In genomic region chr2:233604826-233605225, GRCh38 we compare ENCODE assay signal across 29 cellular contexts. TPM values are rescaled to one million over a fixed set of nuclear protein-coding genes. Genes with fewer than 3 reads are reported as not detected.
"Had no signal": no experiment of that assay in that cellular context is flagged by ENCODE, and none has a peak within 500 bp of the region (broad histone marks: within the 10 kb centered on the region; RNA-seq: fewer than 3 reads in every experiment).

No MANE protein-coding gene starts in this region.

- DNase-seq: stimulated activated CD4-positive, alpha-beta T cell treated with anti-CD3 and anti-CD28 coated beads, Interleukin-2, amount 100 ng/mL, for 48 hours; stimulated activated CD4-positive, alpha-beta T cell treated with anti-CD3 and anti-CD28 coated beads, Interleukin-4, amount 100 ng/mL, for 1 hour; stimulated activated CD4-positive, alpha-beta T cell treated with anti-CD3 and anti-CD28 coated beads, Interleukin-4, amount 100 ng/mL, for 24 hours; stimulated activated CD4-positive, alpha-beta T cell treated with anti-CD3 and anti-CD28 coated beads, Interleukin-4, amount 100 ng/mL, for 4 hours; stimulated activated CD8-positive, alpha-beta memory T cell treated with anti-CD3 and anti-CD28 coated beads, Interleukin-4, amount 100 ng/mL, for 48 hours; stimulated activated naive B cell treated with anti-CD40 and anti-IgM and Interleukin-4, amounts not matched to agents 10 μg/mL and 1 μg/mL and 100 μg/mL, for 72 hours; stimulated activated naive CD4-positive, alpha-beta T cell; stimulated activated naive CD4-positive, alpha-beta T cell treated with Interleukin-2 at 50 U/mL for 16 hours; stimulated activated naive CD8-positive, alpha-beta T cell treated with anti-CD3 and anti-CD28 coated beads, Interleukin-15, amount 100 ng/mL, for 72 hours; stimulated activated naive CD8-positive, alpha-beta T cell treated with anti-CD3 and anti-CD28 coated beads, Interleukin-15, Interleukin-2, amounts not matched to agents 100 U/mL and 50 U/mL, for 24 hours; stomach; substantia nigra; testis; thyroid gland; tibial artery; transverse colon; trophoblast cell; upper lobe of left lung; upper lobe of right lung; uterus had no signal

- H3K27ac ChIP-seq: stomach, suprapubic skin, testis, thoracic aorta, thyroid gland, tibial artery, tibial nerve, transverse colon, upper lobe of left lung, upper lobe of right lung, uterus, vagina had no signal

- H3K9me3 ChIP-seq: stomach, suprapubic skin, testis, thoracic aorta, thyroid gland, tibial artery, transverse colon, upper lobe of left lung, upper lobe of right lung, uterus, vagina had no signal

- H3K4me3 ChIP-seq: stomach, suprapubic skin, testis, thoracic aorta, thyroid gland, tibial artery, tibial nerve, transverse colon, upper lobe of left lung, upper lobe of right lung, uterus, vagina had no signal

- H3K36me3 ChIP-seq: stomach, suprapubic skin, thoracic aorta, thyroid gland, tibial artery, tibial nerve, transverse colon, upper lobe of left lung, upper lobe of right lung, uterus, vagina had no signal

- H3K4me1 ChIP-seq: stomach, suprapubic skin, testis, thyroid gland, tibial artery, tibial nerve, transverse colon, upper lobe of left lung, upper lobe of right lung, uterus, vagina had no signal

- ATAC-seq: stimulated activated effector memory CD8-positive, alpha-beta T cell treated with anti-CD3 and anti-CD28 coated beads, Interleukin-12 subunit alpha, Interleukin-12 subunit beta, amount 100 ng/mL, for 72 hours; stimulated activated memory B cell treated with anti-CD40 and anti-IgM and Interleukin-4, amounts not matched to agents 10 μg/mL and 1 μg/mL and 100 μg/mL, for 72 hours; stimulated activated naive B cell treated with anti-CD40 and anti-IgM and Interleukin-4, amounts not matched to agents 10 μg/mL and 1 μg/mL and 100 μg/mL, for 72 hours; stimulated activated naive CD8-positive, alpha-beta T cell treated with anti-CD3 and anti-CD28 coated beads, Interleukin-15, amount 100 ng/mL, for 72 hours; stimulated activated naive CD8-positive, alpha-beta T cell treated with anti-CD3 and anti-CD28 coated beads, Interleukin-15, Interleukin-2, amounts not matched to agents 100 U/mL and 50 U/mL, for 24 hours; upper lobe of right lung had no signal

- H3K27me3 ChIP-seq: suprapubic skin, testis, thyroid gland, tibial artery, tibial nerve, transverse colon, upper lobe of left lung, upper lobe of right lung, uterus, vagina had no signal

RNA-seq across cellular contexts. Expression of gene UGT1A8, which starts 12.6 kb away (rescaled TPM):
- total RNA-seq: subcutaneous adipose tissue, temporal lobe, thoracic aorta, tibial nerve, upper lobe of left lung, upper lobe of right lung, uterus, vagina had no signal

RNA-seq across cellular contexts. Expression of gene UGT1A10, which starts 31.4 kb away (rescaled TPM):
- total RNA-seq: subcutaneous adipose tissue, suprapubic skin, temporal lobe, tibial nerve, upper lobe of left lung, upper lobe of right lung, urinary bladder, uterus, vagina had no signal
- polyA plus RNA-seq: urinary bladder had no signal
